Comparison of ENCODE assay signal across 12 cellular contexts in the genomic region with DNA sequence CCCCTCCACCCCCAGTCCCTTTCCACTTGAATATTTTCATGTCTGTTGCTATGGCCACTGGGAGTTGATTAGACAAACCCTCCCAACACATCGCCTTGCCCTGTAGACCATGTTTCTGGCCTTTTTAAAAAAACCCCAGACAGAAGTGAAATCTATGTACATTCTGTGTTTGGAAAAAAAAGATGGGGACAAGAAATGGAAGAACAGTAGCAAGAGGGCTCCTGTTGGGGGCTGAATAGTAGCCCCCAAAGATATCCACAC.
DNase-seq lines count a peak whose midpoint lies in the region; ATAC-seq, FAIRE-seq and TF ChIP-seq lines count a peak whose summit lies in the region.
"Had no signal": no experiment of that assay in that cellular context is flagged by ENCODE, and none has a peak within 500 bp of the region (broad histone marks: within the 10 kb centered on the region; RNA-seq: fewer than 3 reads in every experiment).

No MANE protein-coding gene starts in this region.

- no peak for FAIRE-seq in GM12878 (lab: Jason Lieb, UNC)

- H3K9me3 Mint-ChIP-seq in activated CD4-positive, alpha-beta T cell treated with anti-CD3 and anti-CD28 coated beads for 36 hours (ENCODE audit: low read depth) = no peaks in the 10 kb centered on the region
- H3K9me3 Mint-ChIP-seq: IgD-negative memory B cell had no signal

- H3K9ac ChIP-seq in IMR-90 (ENCODE audit: low read depth, low read length) (0 out of 2 replicates have a peak overlapping the region, but pooled peaks have one; percentile 3), GM12878 (ENCODE audit: control insufficient read depth, insufficient read depth, low read length) (no peak overlapping the region), mesenchymal stem cell (ENCODE audit: low read length) (peak overlapping the region; percentile 81)
- H3K9ac ChIP-seq: parathyroid adenoma had no signal

- no peak for DNase-seq in IMR-90
- DNase-seq in GM12878 (ENCODE audit: low read depth, low spot score) = no peak
- no peak for DNase-seq in mesenchymal stem cell
- DNase-seq in activated CD4-positive, alpha-beta T cell treated with anti-CD3 and anti-CD28 coated beads for 36 hours = no peak
- no peak for DNase-seq in SKM-1 treated with dmso at 0.1 percent for 144 hours (lab: John Stamatoyannopoulos, UW; ENCODE audit: unreplicated experiment)
- DNase-seq in DMS53 treated with DMSO at 0.1 percent for 48 hours (lab: John Stamatoyannopoulos, UW; ENCODE audit: unreplicated experiment) = no peak
- DNase-seq: activated CD4-positive, alpha-beta T cell treated with anti-CD3 and anti-CD28 coated beads for 1 hour; testis had no signal

- RAD21 ChIA-PET in GM12878 (lab: Charles Lee; ENCODE audit: unreplicated experiment) = interaction anchor here (1.0 to 3.5 kb wide), 2 partner anchors 13 to 18 kb away, joined by 3 to 37 read pairs; no protein-coding TSS in a partner anchor

- TF ChIP-seq POLR2A in IMR-90 (IDR thresholded peaks at IDR 0.05; ENCODE audit: low read depth, low read length) (no peak), GM12878 (IDR thresholded peaks at IDR 0.05; ENCODE audit: low read depth, low read length) (no peak)

- H4K8ac ChIP-seq in IMR-90 (ENCODE audit: low read depth in 2 of 2, low read length in 2 of 2) = peak overlapping the region in 1 of 2 experiments; percentile 74; a peak in 2 of 4 replicates
- H4K8ac ChIP-seq in mesenchymal stem cell (ENCODE audit: low read length) = peak overlapping the region; percentile 27

- H4K5ac ChIP-seq in IMR-90 (ENCODE audit: low read depth, low read length) = peak overlapping the region; percentile 58

- H4K20me1 ChIP-seq in IMR-90 (ENCODE audit: insufficient read depth, low read length) (no peaks in the 10 kb centered on the region), GM12878 (ENCODE audit: control insufficient read depth, insufficient read depth) (no peaks in the 10 kb centered on the region)

- H3K4me2 ChIP-seq in IMR-90 (ENCODE audit: low read depth, low read length) (no peak overlapping the region), GM12878 (ENCODE audit: control insufficient read depth, insufficient read depth) (no peak overlapping the region), mesenchymal stem cell (ENCODE audit: low read length, poor library complexity, severe bottlenecking) (no peak overlapping the region)

- dilution Hi-C loops in IMR-90 (cut with HindIII; ENCODE audit: low sequenced_read_pairs, unreplicated experiment) = no loop called here

- H2BK5ac ChIP-seq in IMR-90 (ENCODE audit: low read depth, low read length, poor library complexity, severe bottlenecking) (peak overlapping the region; percentile 68), mesenchymal stem cell (ENCODE audit: low read depth, low read length, poor library complexity, severe bottlenecking) (no peak overlapping the region)

- peak overlapping the region; percentile 59; the same call in 1 of the 2 replicates for H3K23ac ChIP-seq in IMR-90 (ENCODE audit: low read depth, low read length)
- H3K23ac ChIP-seq in mesenchymal stem cell (ENCODE audit: low read length in 2 of 2) = no peak overlapping the region

- H3K79me2 ChIP-seq in GM12878 (ENCODE audit: control insufficient read depth, insufficient read depth, low read length) = no peaks in the 10 kb centered on the region
- H3K79me2 ChIP-seq: parathyroid adenoma had no signal

- H3K9me3 ChIP-seq in IMR-90 (ENCODE audit: control insufficient read depth, insufficient read depth, low read length) = no peaks in the 10 kb centered on the region
- H3K9me3 ChIP-seq in GM12878 (replicated peaks; ENCODE audit: control insufficient read depth, insufficient read depth, low read length) = no peaks in the 10 kb centered on the region
- H3K9me3 ChIP-seq in mesenchymal stem cell (ENCODE audit: control insufficient read depth, low read length) = no peaks in the 10 kb centered on the region
- H3K9me3 ChIP-seq: testis had no signal

- H3K4me3 Mint-ChIP-seq in activated CD4-positive, alpha-beta T cell treated with anti-CD3 and anti-CD28 coated beads for 36 hours = no peak overlapping the region
- H3K4me3 Mint-ChIP-seq: IgD-negative memory B cell had no signal

- no peak for TF ChIP-seq CTCF in IMR-90 (conservative IDR thresholded peaks at IDR 0.05; ENCODE audit: low read depth, low read length)
- TF ChIP-seq CTCF in GM12878 (IDR thresholded peaks at IDR 0.05 in 2 of 3, conservative IDR thresholded peaks at IDR 0.05 in 1 of 3; ENCODE audit: control insufficient read depth in 2 of 3, extremely low read depth in 1 of 3, insufficient read depth in 1 of 3, low read depth in 3 of 3, low read length in 3 of 3) = no peak

- H2BK15ac ChIP-seq in IMR-90 (ENCODE audit: low read depth, low read length) = peak overlapping the region; percentile 88; the same call in 1 of the 3 replicates
- H2BK15ac ChIP-seq in mesenchymal stem cell (ENCODE audit: low read depth, poor library complexity, severe bottlenecking) = peak overlapping the region; percentile 78

- peaks cover 37% of the 10 kb centered on the region for H3K9me1 ChIP-seq in IMR-90 (ENCODE audit: insufficient read depth, low read length)

- in situ Hi-C loops in IMR-90 (cut with MboI; ENCODE audit: low sequenced_read_pairs) (no loop called here), GM12878 (cut with MboI) (loop anchor here (25.0 kb wide), 1 partner anchor 1879 kb away; no protein-coding TSS in a partner anchor)

- H3K4ac ChIP-seq in IMR-90 (ENCODE audit: low read depth, low read length) = peak overlapping the region; percentile 91
- H3K4ac ChIP-seq in mesenchymal stem cell (ENCODE audit: low read depth in 1 of 2, low read length in 2 of 2) = peak overlapping the region; percentile 37 to 61

- CTCF ChIA-PET in IMR-90 (lab: Yijun Ruan, JAX) (no interaction called here), GM12878 (lab: Yijun Ruan, JAX) (interaction anchor here (1.6 kb wide), 1 partner anchor 18 kb away, joined by 4 read pairs; no protein-coding TSS in a partner anchor)
- CTCF ChIA-PET in activated CD4-positive, alpha-beta T cell treated with anti-CD3 and anti-CD28 coated beads for 36 hours (lab: Charles Lee) = interaction anchor here (0.6 kb wide), 1 partner anchor 28 kb away, joined by 3 read pairs; no protein-coding TSS in a partner anchor

- H3K36me3 Mint-ChIP-seq in activated CD4-positive, alpha-beta T cell treated with anti-CD3 and anti-CD28 coated beads for 36 hours (ENCODE audit: low read depth) = no peaks in the 10 kb centered on the region
- H3K36me3 Mint-ChIP-seq: activated naive CD4-positive, alpha-beta T cell treated with anti-CD3 and anti-CD28 coated beads, Interleukin-2, amount 50 U/mL, for 72 hours; IgD-negative memory B cell had no signal

- H2BK12ac ChIP-seq in mesenchymal stem cell (ENCODE audit: low read length in 2 of 2) = peak overlapping the region in 1 of 2 experiments; percentile 67

- SMC1A ChIA-PET in GM12878 (lab: Charles Lee; ENCODE audit: uncharacterized antibody, unreplicated experiment) = interaction anchor here (1.3 to 8.8 kb wide), 5 partner anchors 11 to 19 kb away, joined by 3 to 65 read pairs (median 22); no protein-coding TSS in a partner anchor

- H3K4me3 ChIP-seq in IMR-90 (ENCODE audit: insufficient read depth, low read depth, low read length) (no peak overlapping the region), GM12878 (no peak overlapping the region), mesenchymal stem cell (ENCODE audit: insufficient read depth in 1 of 2, low read depth in 1 of 2, low read length in 2 of 2) (peak overlapping the region in 1 of 2 experiments; percentile 31), urinary bladder (ENCODE audit: low read depth, low read length) (no peak overlapping the region)
- H3K4me3 ChIP-seq: testis had no signal

- 0 out of 2 replicates have a peak, but pooled peaks cover 2% of the 10 kb centered on the region for H3K36me3 ChIP-seq in IMR-90 (ENCODE audit: control insufficient read depth, insufficient read depth, low read length)
- peaks cover 0 to 3% of the 10 kb centered on the region in 2 experiments; a peak in 2 of 4 replicates for H3K36me3 ChIP-seq in GM12878 (ENCODE audit: control insufficient read depth in 2 of 2, insufficient read depth in 2 of 2, low read length in 1 of 2)
- H3K36me3 ChIP-seq in mesenchymal stem cell (ENCODE audit: control insufficient read depth in 1 of 2, insufficient read depth in 2 of 2, low read depth in 1 of 2, low read length in 2 of 2) = peaks cover 0 to 6% of the 10 kb centered on the region in 2 experiments
- H3K36me3 ChIP-seq in urinary bladder (ENCODE audit: insufficient read depth) = no peaks in the 10 kb centered on the region

- TF ChIP-seq EP300 in GM12878 (IDR thresholded peaks at IDR 0.05; ENCODE audit: borderline replicate concordance in 1 of 2, control insufficient read depth in 1 of 2, low read depth in 2 of 2, low read length in 2 of 2) = no peak

- WGBS in IMR-90 (ENCODE audit: extremely low coverage in 2 of 2, insufficient read length in 1 of 2), 2 experiments = no CpG with 5 or more reads among the region's 1 CpG
- 35% methylated on average over 1 of the region's 1 CpG for WGBS in GM12878 (ENCODE audit: insufficient coverage, insufficient replicate concordance, low lambda C conversion rate, missing lambda C conversion rate)
- WGBS in mesenchymal stem cell = no CpG with 5 or more reads among the region's 1 CpG
- WGBS in urinary bladder = 67% methylated on average over 1 of the region's 1 CpG

- peak overlapping the region; percentile 83 for H3K18ac ChIP-seq in IMR-90 (ENCODE audit: low read depth, low read length)
- H3K18ac ChIP-seq in mesenchymal stem cell (ENCODE audit: low read depth in 1 of 2, low read length in 2 of 2) = peak overlapping the region in 1 of 2 experiments; percentile 79

- H3K27ac ChIP-seq in IMR-90 (ENCODE audit: insufficient read depth, low read length) = peak overlapping the region; percentile 69; the same call in 1 of the 2 replicates
- no peak overlapping the region for H3K27ac ChIP-seq in GM12878 (ENCODE audit: control insufficient read depth, insufficient read depth)
- H3K27ac ChIP-seq in mesenchymal stem cell (ENCODE audit: low read length, poor library complexity, severe bottlenecking) = peak overlapping the region; percentile 50
- peak overlapping the region; percentile 14 for H3K27ac ChIP-seq in urinary bladder (ENCODE audit: low read depth)
- H3K27ac ChIP-seq: parathyroid adenoma, testis had no signal

- ATAC-seq in IMR-90 (ENCODE audit: low read depth) (0 out of 2 replicates have a peak, but pooled peaks have one; percentile 5), GM12878 (peak; percentile 35)
- no peak for ATAC-seq in activated CD4-positive, alpha-beta T cell treated with anti-CD3 and anti-CD28 coated beads for 36 hours
- ATAC-seq: activated naive CD4-positive, alpha-beta T cell treated with anti-CD3 and anti-CD28 coated beads, Interleukin-2, amount 50 U/mL, for 72 hours had no signal

- H2BK120ac ChIP-seq in IMR-90 (ENCODE audit: low read depth, low read length) (peak overlapping the region; percentile 83), mesenchymal stem cell (ENCODE audit: low read depth, low read length) (no peak overlapping the region)

- peaks cover 21 to 69% of the 10 kb centered on the region in 2 experiments for H3K79me1 ChIP-seq in IMR-90 (ENCODE audit: low read depth in 1 of 2, low read length in 2 of 2)
- peaks cover 46% of the 10 kb centered on the region for H3K79me1 ChIP-seq in mesenchymal stem cell (replicated peaks; ENCODE audit: low read length, poor library complexity, severe bottlenecking)

- H2BK20ac ChIP-seq in IMR-90 (ENCODE audit: low read depth, low read length) = peak overlapping the region; percentile 76

- H3K4me1 Mint-ChIP-seq in activated CD4-positive, alpha-beta T cell treated with anti-CD3 and anti-CD28 coated beads for 36 hours = no peaks in the 10 kb centered on the region

- H3K27me3 Mint-ChIP-seq in activated CD4-positive, alpha-beta T cell treated with anti-CD3 and anti-CD28 coated beads for 36 hours = no peaks in the 10 kb centered on the region
- H3K27me3 Mint-ChIP-seq: IgD-negative memory B cell had no signal

- TF ChIP-seq RAD21 in IMR-90 (IDR thresholded peaks at IDR 0.05; ENCODE audit: low read length) = no peak
- TF ChIP-seq RAD21 in GM12878 (IDR thresholded peaks at IDR 0.05; ENCODE audit: insufficient read depth, low read depth, low read length) = no peak

- H3K14ac ChIP-seq in IMR-90 (replicated peaks; ENCODE audit: low read depth, low read length) = peak overlapping the region; percentile 57
- no peak overlapping the region for H3K14ac ChIP-seq in mesenchymal stem cell (ENCODE audit: low read length in 2 of 2)

- H2AK9ac ChIP-seq in IMR-90 (replicated peaks; ENCODE audit: low read depth, low read length, poor library complexity) = peak overlapping the region; percentile 13

- H3K56ac ChIP-seq in IMR-90 (ENCODE audit: extremely low read depth, insufficient read depth, low read length) = 0 out of 2 replicates have a peak overlapping the region, but pooled peaks have one; percentile 1

- H3K27me3 ChIP-seq in IMR-90 (ENCODE audit: control insufficient read depth, insufficient read depth, low read length) = no peaks in the 10 kb centered on the region
- no peaks in the 10 kb centered on the region for H3K27me3 ChIP-seq in GM12878 (replicated peaks in 1 of 2; ENCODE audit: control insufficient read depth in 2 of 2, insufficient read depth in 2 of 2, low read length in 1 of 2)
- no peaks in the 10 kb centered on the region for H3K27me3 ChIP-seq in mesenchymal stem cell (ENCODE audit: control insufficient read depth in 1 of 2, insufficient read depth in 1 of 2, low read length in 2 of 2)
- H3K27me3 ChIP-seq: testis had no signal

- H3K27ac Mint-ChIP-seq in activated CD4-positive, alpha-beta T cell treated with anti-CD3 and anti-CD28 coated beads for 36 hours = no peak overlapping the region
- H3K27ac Mint-ChIP-seq: activated naive CD4-positive, alpha-beta T cell treated with anti-CD3 and anti-CD28 coated beads, Interleukin-2, amount 50 U/mL, for 72 hours had no signal

- H2AK5ac ChIP-seq in IMR-90 (ENCODE audit: low read depth, low read length) = peak overlapping the region; percentile 81
- H2AK5ac ChIP-seq in mesenchymal stem cell (ENCODE audit: low read length, severe bottlenecking) = peak overlapping the region; percentile 68

- H3K4me1 ChIP-seq in IMR-90 (ENCODE audit: control insufficient read depth, insufficient read depth, low read length) = peaks cover 28% of the 10 kb centered on the region
- peaks cover 13% of the 10 kb centered on the region for H3K4me1 ChIP-seq in GM12878 (ENCODE audit: control insufficient read depth, insufficient read depth, low read length)
- peaks cover 28% of the 10 kb centered on the region for H3K4me1 ChIP-seq in mesenchymal stem cell (ENCODE audit: control insufficient read depth, insufficient read depth, low read depth, low read length)
- peaks cover 2% of the 10 kb centered on the region for H3K4me1 ChIP-seq in urinary bladder (ENCODE audit: insufficient read depth)
- H3K4me1 ChIP-seq: parathyroid adenoma had no signal

- POLR2A ChIA-PET in IMR-90 (lab: Charles Lee; ENCODE audit: unreplicated experiment) (no interaction called here), GM12878 (lab: Charles Lee) (interaction anchor here (1.0 to 4.4 kb wide), 3 partner anchors 11 to 14 kb away, joined by 3 to 38 read pairs (median 5); no protein-coding TSS in a partner anchor)
- POLR2A ChIA-PET in activated CD4-positive, alpha-beta T cell treated with anti-CD3 and anti-CD28 coated beads for 36 hours (lab: Charles Lee) = no interaction called here

- no peak overlapping the region for H2AFZ ChIP-seq in IMR-90 (replicated peaks; ENCODE audit: low read length, poor library complexity)
- no peak overlapping the region for H2AFZ ChIP-seq in GM12878 (ENCODE audit: control insufficient read depth, low read depth, low read length)
- no peak overlapping the region for H2AFZ ChIP-seq in mesenchymal stem cell (ENCODE audit: low read depth, low read length)

- BruUV-seq in IMR-90 (replicated peaks; lab: Mats Ljungman, UMichigan) = no TSS peak
- no TSS peak for BruUV-seq in GM12878 (replicated peaks; lab: Mats Ljungman, UMichigan)

- H4K91ac ChIP-seq in IMR-90 (ENCODE audit: insufficient read depth, low read depth, low read length) (peak overlapping the region; percentile 78), mesenchymal stem cell (ENCODE audit: low read length) (peak overlapping the region; percentile 59)

- intact Hi-C loops in IMR-90 (cut with micrococcal nuclease) (no loop called here), GM12878 (cut with micrococcal nuclease; ENCODE audit: unreplicated experiment) (loop anchor here (5.0 kb wide), 1 partner anchor 286 kb away; a partner anchor contains a TSS)
- intact Hi-C loops in activated CD4-positive, alpha-beta T cell treated with anti-CD3 and anti-CD28 coated beads for 36 hours (cut with DNase I, micrococcal nuclease) = no loop called here
